ENCODE assay signal across 11 cellular contexts in the genomic region with DNA sequence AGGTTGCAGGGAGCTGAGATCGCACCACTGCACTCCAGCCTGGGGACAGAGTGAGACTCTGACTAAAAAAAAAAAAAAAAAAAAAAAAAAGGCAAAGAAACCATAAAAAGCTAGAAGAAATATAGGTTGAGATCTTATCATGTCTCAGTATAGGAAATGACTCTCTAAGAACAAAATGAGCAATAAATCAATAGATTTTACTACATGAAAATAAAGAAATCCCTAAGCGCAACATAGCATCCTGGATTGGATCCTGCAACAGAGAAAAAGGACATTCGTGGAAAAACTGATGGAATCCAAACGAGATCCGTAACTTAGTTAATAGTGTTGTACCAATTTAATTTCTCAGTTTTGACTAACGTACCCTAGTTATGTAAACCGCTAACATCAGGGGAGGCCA. TPM values are rescaled to one million over a fixed set of nuclear protein-coding genes. Genes with fewer than 3 reads are reported as not detected.
DNase-seq lines count a peak whose midpoint lies in the region; ATAC-seq and TF ChIP-seq lines count a peak whose summit lies in the region.
"Had no signal": no experiment of that assay in that cellular context is flagged by ENCODE, and none has a peak within 500 bp of the region (broad histone marks: within the 10 kb centered on the region; RNA-seq: fewer than 3 reads in every experiment).

No MANE protein-coding gene starts in this region.

- H2BK20ac ChIP-seq in H9 (ENCODE audit: low read depth, low read length, poor library complexity, severe bottlenecking): no peak overlapping the region

- H3K9me3 Mint-ChIP-seq in GM23338 (no peaks in the 10 kb centered on the region), H9 (peaks cover 0 to 2% of the 10 kb centered on the region in 2 experiments; a peak in 2 of 5 replicates)
- peaks cover 0 to 1% of the 10 kb centered on the region in 2 donors for H3K9me3 Mint-ChIP-seq in stimulated activated naive CD8-positive, alpha-beta T cell treated with anti-CD3 and anti-CD28 coated beads, Interleukin-15, amount 100 ng/mL, for 72 hours

- H2AFZ ChIP-seq in GM23338: peak overlapping the region; percentile 84; the same call in 1 of the 2 replicates
- no peak overlapping the region for H2AFZ ChIP-seq in fibroblast of lung (ENCODE audit: low read length)
- H2AFZ ChIP-seq in H9 (ENCODE audit: low read length): no peak overlapping the region

- H3K9ac ChIP-seq in fibroblast of lung (ENCODE audit: insufficient read depth, low read length) (no peak overlapping the region), H9 (ENCODE audit: extremely low read depth, insufficient read length, low read length) (no peak overlapping the region)
- H3K9ac ChIP-seq: BLaER1 had no signal

- H3K27me3 Mint-ChIP-seq in GM23338 (ENCODE audit: insufficient read depth, low read depth, poor library complexity): peaks cover 10% of the 10 kb centered on the region
- peaks cover 28% of the 10 kb centered on the region for H3K27me3 Mint-ChIP-seq in stimulated activated naive CD8-positive, alpha-beta T cell treated with anti-CD3 and anti-CD28 coated beads, Interleukin-15, amount 100 ng/mL, for 72 hours
- peaks cover 12% of the 10 kb centered on the region for H3K27me3 Mint-ChIP-seq in H9 (ENCODE audit: low read depth)

- H3K4me3 Mint-ChIP-seq in GM23338: no peak overlapping the region
- H3K4me3 Mint-ChIP-seq in stimulated activated naive CD8-positive, alpha-beta T cell treated with anti-CD3 and anti-CD28 coated beads, Interleukin-15, amount 100 ng/mL, for 72 hours: no peak overlapping the region
- H3K4me3 Mint-ChIP-seq in H9: no peak overlapping the region

- H2BK15ac ChIP-seq in H9 (ENCODE audit: low read depth, low read length): no peak overlapping the region

- no peak overlapping the region for H2BK12ac ChIP-seq in H9 (ENCODE audit: insufficient read length, low read depth, low read length)

- no CpG with 5 or more reads among the region's 7 CpGs for WGBS in H9 (ENCODE audit: extremely low coverage, insufficient read length, low lambda C conversion rate)

- H3K36me3 ChIP-seq in GM23338 (ENCODE audit: insufficient read depth) (no peaks in the 10 kb centered on the region), Panc1 (ENCODE audit: control insufficient read depth, insufficient read depth, low read length) (no peaks in the 10 kb centered on the region), fibroblast of lung (ENCODE audit: control insufficient read depth, insufficient read depth, low read length) (no peaks in the 10 kb centered on the region)
- H3K36me3 ChIP-seq: BLaER1, Peyer's patch had no signal

- no peaks in the 10 kb centered on the region for H3K79me1 ChIP-seq in H9 (ENCODE audit: insufficient read depth, low read depth, low read length, poor library complexity, severe bottlenecking)

- no peak overlapping the region for H4K91ac ChIP-seq in H9 (ENCODE audit: insufficient read length, low read depth, low read length)

- no peak overlapping the region for H4K8ac ChIP-seq in H9 (replicated peaks; ENCODE audit: insufficient read length, low read depth, low read length)

- POLR2A ChIA-PET in Panc1 (lab: Charles Lee): interaction anchor here (0.6 kb wide), 2 partner anchors 336 to 1436 kb away, joined by 3 to 4 read pairs; no protein-coding TSS in a partner anchor

- no peak overlapping the region for H3K14ac ChIP-seq in H9 (ENCODE audit: insufficient read depth, low read length)

- DNase-seq in GM23338 (ENCODE audit: low spot score) (no peak), Panc1 (ENCODE audit: low read depth, low spot score) (no peak), fibroblast of lung (ENCODE audit: low read depth in 2 of 2) (no peak), SHP77 (lab: John Stamatoyannopoulos, UW) (no peak), H9 (no peak), NCI-H187 treated with DMSO at 0.1 percent for 48 hours (lab: John Stamatoyannopoulos, UW) (no peak)
- no peak for DNase-seq in stimulated activated naive CD8-positive, alpha-beta T cell treated with anti-CD3 and anti-CD28 coated beads, Interleukin-15, amount 100 ng/mL, for 72 hours
- DNase-seq: NCI-H1048, NCI-H2107, Peyer's patch had no signal

- no peaks in the 10 kb centered on the region for H4K20me1 ChIP-seq in GM23338 (replicated peaks; ENCODE audit: insufficient read depth)
- no peaks in the 10 kb centered on the region for H4K20me1 ChIP-seq in fibroblast of lung (ENCODE audit: control insufficient read depth, extremely low read depth, insufficient read depth, low read length)
- no peaks in the 10 kb centered on the region for H4K20me1 ChIP-seq in H9 (ENCODE audit: control insufficient read depth, insufficient read depth, insufficient read length)
- H4K20me1 ChIP-seq: BLaER1 had no signal

- H3F3A ChIP-seq in GM23338 (replicated peaks; ENCODE audit: low read depth): no peaks in the 10 kb centered on the region

- CTCF ChIA-PET in Panc1 (lab: Charles Lee): interaction anchor here (0.6 to 1.0 kb wide), 5 partner anchors 9 to 84 kb away, joined by 3 to 9 read pairs (median 4); no protein-coding TSS in a partner anchor

- no peak overlapping the region for H3K4ac ChIP-seq in H9 (ENCODE audit: low read depth, low read length)

- H3K27me3 ChIP-seq in GM23338 (ENCODE audit: insufficient read depth) (no peaks in the 10 kb centered on the region), Panc1 (ENCODE audit: control insufficient read depth, insufficient read depth, low read length) (no peaks in the 10 kb centered on the region), fibroblast of lung (ENCODE audit: control insufficient read depth, insufficient read depth, low read length) (no peaks in the 10 kb centered on the region), H9 (ENCODE audit: insufficient read depth, low read length) (no peaks in the 10 kb centered on the region)
- H3K27me3 ChIP-seq: BLaER1, Peyer's patch had no signal

- H3K23ac ChIP-seq in H9 (ENCODE audit: insufficient read length, low read depth, low read length): no peak overlapping the region

- TF ChIP-seq CTCF in GM23338 (conservative IDR thresholded peaks at IDR 0.05; ENCODE audit: low read depth in 2 of 2) (no peak), Panc1 (IDR thresholded peaks at IDR 0.05) (no peak), fibroblast of lung (conservative IDR thresholded peaks at IDR 0.05 in 1 of 2, IDR thresholded peaks at IDR 0.05 in 1 of 2; ENCODE audit: low read depth in 1 of 2, low read length in 2 of 2) (no peak), H9 (conservative IDR thresholded peaks at IDR 0.05) (no peak)

- no peak overlapping the region for H2AK5ac ChIP-seq in H9 (ENCODE audit: insufficient read length, low read length)

- no peak overlapping the region for H3K27ac ChIP-seq in GM23338 (ENCODE audit: low read depth)
- peak overlapping the region; percentile 77 for H3K27ac ChIP-seq in Panc1 (ENCODE audit: low read length)
- H3K27ac ChIP-seq in fibroblast of lung (ENCODE audit: insufficient read depth, low read length): peak overlapping the region; percentile 50
- H3K27ac ChIP-seq in H9 (ENCODE audit: insufficient read length, low read depth, low read length): no peak overlapping the region
- H3K27ac ChIP-seq: BLaER1 had no signal

- no peak overlapping the region for H3K56ac ChIP-seq in H9 (ENCODE audit: insufficient read length, low read depth, low read length)

- no TSS peak for BruUV-seq in Panc1 (replicated peaks; lab: Mats Ljungman, UMichigan)

- no peaks in the 10 kb centered on the region for H3K9me3 ChIP-seq in Panc1 (ENCODE audit: control insufficient read depth, insufficient read depth, low read depth, low read length)
- H3K9me3 ChIP-seq in fibroblast of lung (ENCODE audit: control insufficient read depth, insufficient read depth, low read depth, low read length): no peaks in the 10 kb centered on the region
- no peaks in the 10 kb centered on the region for H3K9me3 ChIP-seq in H9 (ENCODE audit: control insufficient read depth, low read depth, low read length)
- H3K9me3 ChIP-seq: Peyer's patch had no signal

- H3K4me1 Mint-ChIP-seq in GM23338 (peaks cover 18% of the 10 kb centered on the region), H9 (peaks cover 31 to 32% of the 10 kb centered on the region in 2 experiments)
- H3K4me1 Mint-ChIP-seq in stimulated activated naive CD8-positive, alpha-beta T cell treated with anti-CD3 and anti-CD28 coated beads, Interleukin-15, amount 100 ng/mL, for 72 hours: peaks cover 31% of the 10 kb centered on the region

- no peaks in the 10 kb centered on the region for H3K36me3 Mint-ChIP-seq in GM23338 (ENCODE audit: low read depth)
- no peaks in the 10 kb centered on the region for H3K36me3 Mint-ChIP-seq in H9 (ENCODE audit: insufficient read depth in 1 of 3, low read depth in 3 of 3)

- no peaks in the 10 kb centered on the region for H3K23me2 ChIP-seq in H9 (ENCODE audit: insufficient read length, low read depth, low read length, poor library complexity, severe bottlenecking)

- H2BK120ac ChIP-seq in H9 (ENCODE audit: low read depth, low read length, poor library complexity, severe bottlenecking): no peak overlapping the region

- intact Hi-C loops in Panc1 (cut with micrococcal nuclease; ENCODE audit: unreplicated experiment): no loop called here

- H3T11ph ChIP-seq in H9 (ENCODE audit: low read length): no peak overlapping the region

- ATAC-seq in GM23338 (no peak), Panc1 (no peak)
- ATAC-seq in stimulated activated naive CD8-positive, alpha-beta T cell treated with anti-CD3 and anti-CD28 coated beads, Interleukin-15, amount 100 ng/mL, for 72 hours: no peak

- no peaks in the 10 kb centered on the region for H3K9me2 ChIP-seq in GM23338 (ENCODE audit: insufficient read depth)

- H3K27ac Mint-ChIP-seq in GM23338 (no peak overlapping the region), H9 (no peak overlapping the region)
- H3K27ac Mint-ChIP-seq in stimulated activated naive CD8-positive, alpha-beta T cell treated with anti-CD3 and anti-CD28 coated beads, Interleukin-15, amount 100 ng/mL, for 72 hours: no peak overlapping the region

- no peak overlapping the region for H3K4me2 ChIP-seq in GM23338
- no peak overlapping the region for H3K4me2 ChIP-seq in fibroblast of lung (ENCODE audit: extremely low read depth, insufficient read depth, low read length)
- H3K4me2 ChIP-seq in H9 (ENCODE audit: insufficient read depth, insufficient read length, low read length): no peak overlapping the region
- H3K4me2 ChIP-seq: BLaER1 had no signal

- no peak overlapping the region for H4K5ac ChIP-seq in H9 (ENCODE audit: insufficient read length, low read depth, low read length)

- in situ Hi-C loops in Panc1 (cut with HindIII; ENCODE audit: low pct_unique_long_range_greater_than_20kb, low sequenced_read_pairs): no loop called here

- H3K79me2 ChIP-seq in GM23338 (replicated peaks; ENCODE audit: insufficient read depth): no peaks in the 10 kb centered on the region
- H3K79me2 ChIP-seq in fibroblast of lung (ENCODE audit: control insufficient read depth, insufficient read depth, low read length): no peaks in the 10 kb centered on the region
- H3K79me2 ChIP-seq in H9 (ENCODE audit: insufficient read depth, low read length): no peaks in the 10 kb centered on the region

- no peak overlapping the region for H3K4me3 ChIP-seq in GM23338
- no peak overlapping the region for H3K4me3 ChIP-seq in Panc1 (ENCODE audit: low read depth in 2 of 2, low read length in 2 of 2)
- no peak overlapping the region for H3K4me3 ChIP-seq in fibroblast of lung (replicated peaks in 1 of 4; ENCODE audit: control extremely low read depth in 1 of 4, insufficient read depth in 1 of 4, low read depth in 3 of 4, low read length in 4 of 4)
- H3K4me3 ChIP-seq: BLaER1, Peyer's patch had no signal

- H3K4me1 ChIP-seq in GM23338 (ENCODE audit: insufficient read depth): peaks cover 9% of the 10 kb centered on the region
- peaks cover 25% of the 10 kb centered on the region for H3K4me1 ChIP-seq in Panc1 (ENCODE audit: control insufficient read depth, insufficient read depth, low read length)
- peaks cover 22% of the 10 kb centered on the region for H3K4me1 ChIP-seq in fibroblast of lung (ENCODE audit: control insufficient read depth, extremely low read depth, insufficient read depth, low read length)
- H3K4me1 ChIP-seq in H9 (ENCODE audit: insufficient read depth, low read length): no peaks in the 10 kb centered on the region

- no peak overlapping the region for H2BK5ac ChIP-seq in H9 (ENCODE audit: insufficient read length, low read length)

- H3K18ac ChIP-seq in H9 (ENCODE audit: insufficient read length, low read depth, low read length): no peak overlapping the region

RNA-seq across cellular contexts. Expression of gene SLC1A7, which starts 35.3 kb away (rescaled TPM):
- total RNA-seq in GM23338 (2014; rRNA removed; shearing (Covaris generic)): not detected in 2 replicates
- polyA plus RNA-seq in GM23338 (2016; fragmentation: Nextera tagmentation; extraction: Ambion mirVana): not detected in 2 replicates
- total RNA-seq in Panc1 (2021; ENCODE audit: unreplicated experiment): 0.31 TPM
- polyA plus RNA-seq in Panc1 (2012; ENCODE audit: insufficient read length): 0.67 TPM
- 0.26 and 0.33 TPM in 2 replicates for total RNA-seq in fibroblast of lung
- 0.09 and 0.15 TPM in 2 replicates for polyA plus RNA-seq in fibroblast of lung
- 0.58 and 1.0 TPM in 2 replicates for polyA plus RNA-seq in fibroblast of lung (2012)
- polyA minus RNA-seq in fibroblast of lung (ENCODE audit: low replicate concordance): 1.9 TPM in 1 of 2 replicates, not detected in the other
- not detected in 2 replicates for total RNA-seq in H9 (2021)

RNA-seq across cellular contexts. Expression of gene PODN, which starts 45.1 kb away (rescaled TPM):
- total RNA-seq in GM23338 (2014; rRNA removed; shearing (Covaris generic)): 0.24 and 1.0 TPM in 2 replicates
- 0.16 TPM in 1 of 2 replicates, not detected in the other for polyA plus RNA-seq in GM23338 (2016; fragmentation: Nextera tagmentation; extraction: Ambion mirVana)
- total RNA-seq in Panc1 (2021; ENCODE audit: unreplicated experiment): 0.23 TPM
- 0.55 TPM for polyA plus RNA-seq in Panc1 (2012; ENCODE audit: insufficient read length)
- total RNA-seq in fibroblast of lung: 49.7 and 67.5 TPM in 2 replicates
- 21.8 and 31.6 TPM in 2 replicates for polyA plus RNA-seq in fibroblast of lung
- 36.5 and 62.7 TPM in 2 replicates for polyA plus RNA-seq in fibroblast of lung (2012)
- 21.2 and 26.8 TPM in 2 replicates for polyA minus RNA-seq in fibroblast of lung (ENCODE audit: low replicate concordance)
- 0.17 and 0.29 TPM in 2 replicates for total RNA-seq in H9 (2021)

Comparison
In these comparisons a context has a peak if more than half of its experiments do, and no peak if none do; other contexts are left out.
1. H3K27ac ChIP-seq: peak in Panc1 (single experiment) and fibroblast of lung (single experiment); none in GM23338 (single experiment) and H9 (single experiment).
2. RNA of gene PODN, which starts 45.1 kb away (total RNA-seq): 49.7 to 67.5 TPM in fibroblast of lung; 0.24 to 1.0 TPM in GM23338, 0.23 TPM in Panc1 (single experiment) and 0.17 to 0.29 TPM in H9; every median in the first group is over 10 times any median in the second.